ENCODE assay signal across 13 cellular contexts in the genomic region with DNA sequence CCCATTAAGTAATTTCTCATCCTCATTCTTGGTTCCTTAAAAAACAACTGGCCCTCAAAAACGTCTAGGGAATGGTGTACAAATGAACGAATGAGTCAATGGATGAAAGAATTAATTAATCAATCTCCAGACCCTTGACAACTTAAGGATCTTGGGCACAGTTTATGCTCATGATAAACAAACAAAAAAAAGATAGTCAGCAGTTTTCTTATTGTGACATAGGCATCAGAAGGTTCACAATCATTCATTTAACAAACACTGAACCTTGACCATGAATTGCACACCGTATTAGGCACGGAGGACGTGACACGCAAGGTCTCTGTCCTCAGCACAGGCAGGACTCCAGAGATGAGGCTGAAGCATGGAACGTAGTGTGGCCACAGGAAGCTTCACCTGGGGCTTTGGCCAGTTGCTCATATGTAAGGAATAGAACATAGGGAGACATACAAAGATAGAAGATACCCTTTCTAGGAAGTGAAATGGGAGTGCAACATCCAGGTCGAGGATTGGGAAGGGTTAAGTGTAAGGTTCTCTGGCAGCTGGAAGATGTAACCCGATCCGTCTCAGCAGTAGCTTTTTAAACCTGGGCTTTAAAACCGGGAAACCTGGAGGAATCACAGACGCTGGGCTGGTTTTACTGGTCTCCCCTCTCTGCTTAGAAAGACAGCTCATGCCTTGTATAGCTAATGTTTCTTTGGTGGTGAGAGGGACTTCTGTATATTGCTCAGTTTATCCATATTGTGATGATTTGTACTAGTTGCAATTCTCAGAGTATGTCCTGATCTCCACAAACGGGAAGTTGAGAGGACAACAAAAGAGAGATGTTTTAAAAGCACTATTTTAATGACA. TPM values are rescaled to one million over a fixed set of nuclear protein-coding genes. Genes with fewer than 3 reads are reported as not detected.
DNase-seq lines count a peak whose midpoint lies in the region; ATAC-seq, FAIRE-seq and TF ChIP-seq lines count a peak whose summit lies in the region.
"Had no signal": no experiment of that assay in that cellular context is flagged by ENCODE, and none has a peak within 500 bp of the region (broad histone marks: within the 10 kb centered on the region; RNA-seq: fewer than 3 reads in every experiment).

No MANE protein-coding gene starts in this region.

- H3K4me3 ChIP-seq in A549 (no peak overlapping the region), IMR-90 (ENCODE audit: insufficient read depth, low read depth, low read length) (no peak overlapping the region), adipocyte (ENCODE audit: low read length) (no peak overlapping the region), iPS-20b (ENCODE audit: low read length) (peak overlapping the region; percentile 43), ovary (no peak overlapping the region)
- H3K4me3 ChIP-seq: thoracic aorta had no signal

- TF ChIP-seq RAD21 in A549 (conservative IDR thresholded peaks at IDR 0.05 in 1 of 2, IDR thresholded peaks at IDR 0.05 in 1 of 2) = no peak
- TF ChIP-seq RAD21 in IMR-90 (IDR thresholded peaks at IDR 0.05; ENCODE audit: low read length) = no peak

- H4K20me1 ChIP-seq in IMR-90 (ENCODE audit: insufficient read depth, low read length) = no peaks in the 10 kb centered on the region

- H3K36me3 ChIP-seq in IMR-90 (ENCODE audit: control insufficient read depth, insufficient read depth, low read length) = no peaks in the 10 kb centered on the region
- H3K36me3 ChIP-seq in adipocyte (ENCODE audit: control insufficient read depth, insufficient read depth, low read length, severe bottlenecking) = no peaks in the 10 kb centered on the region
- H3K36me3 ChIP-seq in iPS-20b (ENCODE audit: insufficient read depth, low read depth, low read length) = no peaks in the 10 kb centered on the region
- H3K36me3 ChIP-seq in ovary = no peaks in the 10 kb centered on the region
- H3K36me3 ChIP-seq: thoracic aorta had no signal

- H3K23ac ChIP-seq in IMR-90 (ENCODE audit: low read depth, low read length) = no peak overlapping the region

- peak overlapping the region; percentile 43; the same call in 1 of the 2 replicates for H4K5ac ChIP-seq in IMR-90 (ENCODE audit: low read depth, low read length)

- no peak overlapping the region for H2AK9ac ChIP-seq in IMR-90 (replicated peaks; ENCODE audit: low read depth, low read length, poor library complexity)

- peak overlapping the region; percentile 60; the same call in 1 of the 2 replicates for H2AK5ac ChIP-seq in IMR-90 (ENCODE audit: low read depth, low read length)

- H4K8ac ChIP-seq in IMR-90 (ENCODE audit: low read depth in 2 of 2, low read length in 2 of 2) = peak overlapping the region in 1 of 2 experiments; percentile 26; a peak in 1 of 4 replicates

- H3K36me3 Mint-ChIP-seq in activated naive CD4-positive, alpha-beta T cell treated with anti-CD3 and anti-CD28 coated beads, Interleukin-2, amount 50 U/mL, for 72 hours = no peaks in the 10 kb centered on the region
- H3K36me3 Mint-ChIP-seq: activated naive CD8-positive, alpha-beta T cell treated with anti-CD3 and anti-CD28 coated beads for 36 hours had no signal

- no peak for DNase-seq in A549 (ENCODE audit: low read depth in 1 of 2, low spot score in 1 of 2)
- peak; percentile 52 for DNase-seq in IMR-90
- peak; percentile 20 for DNase-seq in adipocyte (ENCODE audit: low read depth)
- DNase-seq in ovary = no peak
- DNase-seq in activated naive CD4-positive, alpha-beta T cell treated with anti-CD3 and anti-CD28 coated beads, Interleukin-2, amount 50 U/mL, for 72 hours (ENCODE audit: low spot score in 2 of 2) = no peak
- DNase-seq: activated naive CD8-positive, alpha-beta T cell treated with anti-CD3 and anti-CD28 coated beads for 36 hours; GF-D8; NCI-H187 treated with DMSO at 0.1 percent for 48 hours; SHP77 had no signal

- H3K9me3 ChIP-seq in A549 (no peaks in the 10 kb centered on the region), IMR-90 (ENCODE audit: control insufficient read depth, insufficient read depth, low read length) (no peaks in the 10 kb centered on the region), adipocyte (ENCODE audit: control insufficient read depth, low read length) (no peaks in the 10 kb centered on the region), iPS-20b (ENCODE audit: insufficient read depth, low read depth, low read length) (no peaks in the 10 kb centered on the region), ovary (no peaks in the 10 kb centered on the region)
- H3K9me3 ChIP-seq: thoracic aorta had no signal

- in situ Hi-C loops in IMR-90 (cut with MboI; ENCODE audit: low sequenced_read_pairs) = no loop called here

- H3K4ac ChIP-seq in IMR-90 (ENCODE audit: low read depth, low read length) = peak overlapping the region; percentile 17

- H2BK15ac ChIP-seq in IMR-90 (ENCODE audit: low read depth, low read length) = peak overlapping the region; percentile 8; the same call in 2 of the 3 replicates

- H2BK5ac ChIP-seq in IMR-90 (ENCODE audit: low read depth, low read length, poor library complexity, severe bottlenecking) = peak overlapping the region; percentile 25

- TF ChIP-seq POLR2A in A549 (IDR thresholded peaks at IDR 0.05; ENCODE audit: low read length) = no peak
- no peak for TF ChIP-seq POLR2A in IMR-90 (IDR thresholded peaks at IDR 0.05; ENCODE audit: low read depth, low read length)
- TF ChIP-seq POLR2A in ovary (IDR thresholded peaks at IDR 0.05) = no peak

- POLR2A ChIA-PET in A549 (lab: Yijun Ruan, JAX) (no interaction called here), IMR-90 (lab: Charles Lee; ENCODE audit: unreplicated experiment) (interaction anchor here (0.5 kb wide), 1 partner anchor 9 kb away, joined by 5 read pairs; a partner anchor contains a TSS)

- TF ChIP-seq CTCF in A549 (IDR thresholded peaks at IDR 0.05) = no peak
- no peak for TF ChIP-seq CTCF in IMR-90 (conservative IDR thresholded peaks at IDR 0.05; ENCODE audit: low read depth, low read length)
- TF ChIP-seq CTCF in ovary (IDR thresholded peaks at IDR 0.05) = no peak

- intact Hi-C loops in IMR-90 (cut with micrococcal nuclease) (no loop called here), ovary (cut with DNase I) (no loop called here)

- H3K9ac ChIP-seq in IMR-90 (ENCODE audit: low read depth, low read length) (no peak overlapping the region), adipocyte (ENCODE audit: low read length) (no peak overlapping the region), iPS-20b (ENCODE audit: low read depth, low read length) (peak overlapping the region; percentile 54; the same call in 1 of the 2 replicates)

- H2AFZ ChIP-seq in IMR-90 (replicated peaks; ENCODE audit: low read length, poor library complexity) = peak overlapping the region; percentile 60

- H3K27me3 ChIP-seq in IMR-90 (ENCODE audit: control insufficient read depth, insufficient read depth, low read length) (no peaks in the 10 kb centered on the region), adipocyte (replicated peaks; ENCODE audit: control insufficient read depth, insufficient read depth, low read length) (peaks cover 31% of the 10 kb centered on the region), iPS-20b (ENCODE audit: insufficient read depth, low read length) (no peaks in the 10 kb centered on the region), ovary (no peaks in the 10 kb centered on the region)

- H3K4me2 ChIP-seq in A549 (peak overlapping the region; percentile 41), IMR-90 (ENCODE audit: low read depth, low read length) (peak overlapping the region; percentile 62; the same call in 1 of the 2 replicates)

- no peaks in the 10 kb centered on the region for H3K9me3 Mint-ChIP-seq in activated naive CD4-positive, alpha-beta T cell treated with anti-CD3 and anti-CD28 coated beads, Interleukin-2, amount 50 U/mL, for 72 hours
- H3K9me3 Mint-ChIP-seq: activated naive CD8-positive, alpha-beta T cell treated with anti-CD3 and anti-CD28 coated beads for 36 hours had no signal

- TF ChIP-seq EP300 in A549 (IDR thresholded peaks at IDR 0.05) = no peak
- no peak for TF ChIP-seq EP300 in ovary (IDR thresholded peaks at IDR 0.05)

- H4K91ac ChIP-seq in IMR-90 (ENCODE audit: insufficient read depth, low read depth, low read length) = peak overlapping the region; percentile 16; the same call in 1 of the 2 replicates

- H2BK20ac ChIP-seq in IMR-90 (ENCODE audit: low read depth, low read length) = peak overlapping the region; percentile 27; the same call in 1 of the 2 replicates

- peaks cover 4% of the 10 kb centered on the region; the same call in 1 of the 2 replicates for H3K9me1 ChIP-seq in IMR-90 (ENCODE audit: insufficient read depth, low read length)

- no peak overlapping the region for H3K56ac ChIP-seq in IMR-90 (ENCODE audit: extremely low read depth, insufficient read depth, low read length)

- peak; percentile 55 to 70; a peak in 5 of 6 replicates for ATAC-seq in A549
- ATAC-seq in IMR-90 (ENCODE audit: low read depth) = peak; percentile 75
- no peak for ATAC-seq in HG03565 (IDR thresholded peaks at IDR 0.05; ENCODE audit: unreplicated experiment)
- ATAC-seq in HG03095 (IDR thresholded peaks at IDR 0.05; ENCODE audit: unreplicated experiment) = no peak
- ATAC-seq in activated naive CD4-positive, alpha-beta T cell treated with anti-CD3 and anti-CD28 coated beads, Interleukin-2, amount 50 U/mL, for 72 hours = no peak

- H3K14ac ChIP-seq in IMR-90 (replicated peaks; ENCODE audit: low read depth, low read length) = peak overlapping the region; percentile 0; the same call in 1 of the 2 replicates

- H3K79me1 ChIP-seq in IMR-90 (ENCODE audit: low read depth in 1 of 2, low read length in 2 of 2) = no peaks in the 10 kb centered on the region

- H3K27ac ChIP-seq in A549 = peak overlapping the region in 1 of 2 experiments; percentile 23; a peak in 1 of 6 replicates
- H3K27ac ChIP-seq in IMR-90 (ENCODE audit: insufficient read depth, low read length) = 0 out of 2 replicates have a peak overlapping the region, but pooled peaks have one; percentile 6
- H3K27ac ChIP-seq in iPS-20b (ENCODE audit: low read length) = peak overlapping the region; percentile 9
- no peak overlapping the region for H3K27ac ChIP-seq in ovary
- H3K27ac ChIP-seq: thoracic aorta had no signal

- no peak overlapping the region for H3K27ac Mint-ChIP-seq in activated naive CD4-positive, alpha-beta T cell treated with anti-CD3 and anti-CD28 coated beads, Interleukin-2, amount 50 U/mL, for 72 hours
- H3K27ac Mint-ChIP-seq: activated naive CD8-positive, alpha-beta T cell treated with anti-CD3 and anti-CD28 coated beads for 36 hours had no signal

- CTCF ChIA-PET in A549 (lab: Yijun Ruan, JAX) = interaction anchor here (0.6 kb wide), 1 partner anchor 10 kb away, joined by 3 read pairs; no protein-coding TSS in a partner anchor
- CTCF ChIA-PET in IMR-90 (lab: Yijun Ruan, JAX) = interaction anchor here (1.2 kb wide), 1 partner anchor 196 kb away, joined by 3 read pairs; no protein-coding TSS in a partner anchor

- no TSS peak for BruUV-seq in IMR-90 (replicated peaks; lab: Mats Ljungman, UMichigan)

- FAIRE-seq in A549 (lab: Jason Lieb, UNC) = no peak

- dilution Hi-C loops in IMR-90 (cut with HindIII; ENCODE audit: low sequenced_read_pairs, unreplicated experiment) = no loop called here

- whole genome bisulfite sequencing in A549 (ENCODE audit: missing lambda C conversion rate) = 39% methylated on average over 13 of the region's 13 CpGs
- WGBS in IMR-90 (ENCODE audit: extremely low coverage in 2 of 2, insufficient read length in 1 of 2), 2 experiments = 25% methylated on average over 4 of the region's 13 CpGs; no CpG with 5 or more reads in 1 of the 2 experiments
- 38 to 41% (median 39%) methylated on average over 13 of the region's 13 CpGs for WGBS in ovary, 3 donors

- peak overlapping the region; percentile 67 for H3K18ac ChIP-seq in IMR-90 (ENCODE audit: low read depth, low read length)

- peaks cover 15% of the 10 kb centered on the region for H3K4me1 ChIP-seq in A549
- peaks cover 6% of the 10 kb centered on the region; the same call in 1 of the 2 replicates for H3K4me1 ChIP-seq in IMR-90 (ENCODE audit: control insufficient read depth, insufficient read depth, low read length)
- no peaks in the 10 kb centered on the region for H3K4me1 ChIP-seq in adipocyte (ENCODE audit: control insufficient read depth, insufficient read depth, low read length)
- H3K4me1 ChIP-seq in iPS-20b (ENCODE audit: insufficient read depth, low read length) = peaks cover 29% of the 10 kb centered on the region
- H3K4me1 ChIP-seq in ovary (ENCODE audit: insufficient read depth) = no peaks in the 10 kb centered on the region

- peak overlapping the region; percentile 17 for H2BK120ac ChIP-seq in IMR-90 (ENCODE audit: low read depth, low read length)

RNA-seq across cellular contexts. Expression of a gene that starts 8.9 kb away (rescaled TPM):
- polyA plus RNA-seq in A549 (2011; rRNA removed) (30.4 and 42.5 TPM in 2 replicates), A549 (2017; fragmentation: RNase III; extraction: RNeasy Plus Mini Kit Qiagen cat#74134 plus additional on column Dnase treatment) (17.6 to 24.2 TPM (median 23.8 TPM) in 3 replicates), IMR-90 (2012; rRNA removed) (211 and 235 TPM in 2 replicates), ovary (100 to 1,000 TPM in 1 of 2 donors, 10 to 100 TPM in 1; 37.7 to 117 TPM)
- 7.5 and 7.9 TPM in 2 replicates for polyA plus RNA-seq in A549 (2012; cell fraction: cytosol; rRNA removed)
- polyA plus RNA-seq in A549 (2012; cell fraction: nucleus; rRNA removed) = 13.4 and 18.1 TPM in 2 replicates
- polyA minus RNA-seq in A549 (2011; rRNA and poly(A)+ RNA removed) = 73.4 and 79.3 TPM in 2 replicates
- total RNA-seq in IMR-90 (2012; rRNA removed) (297 and 326 TPM in 2 replicates), ovary (10 to 100 TPM; 13.5 to 74.8 (median 41.8) TPM)
- polyA plus RNA-seq in IMR-90 (2012; cell fraction: cytosol; rRNA removed) = 117 and 133 TPM in 2 replicates
- polyA plus RNA-seq in IMR-90 (2012; cell fraction: nucleus; rRNA removed; ENCODE audit: low replicate concordance) = 75.2 and 176 TPM in 2 replicates
- under 1 TPM; 0.39 to 0.41 TPM for total RNA-seq in activated naive CD4-positive, alpha-beta T cell treated with anti-CD3 and anti-CD28 coated beads, Interleukin-2, amount 50 U/mL, for 72 hours

Comparison
In these comparisons a context has a peak if more than half of its experiments do, and no peak if none do; other contexts are left out.
1. ATAC-seq: peak in A549 (2 of 2) and IMR-90 (single experiment); none in HG03565 (single experiment), HG03095 (single experiment) and activated naive CD4-positive, alpha-beta T cell treated with anti-CD3 and anti-CD28 coated beads, Interleukin-2, amount 50 U/mL, for 72 hours (0 of 2).
2. DNase-seq: peak in IMR-90 (single experiment) and adipocyte (single experiment); none in A549 (0 of 2), ovary (0 of 5) and activated naive CD4-positive, alpha-beta T cell treated with anti-CD3 and anti-CD28 coated beads, Interleukin-2, amount 50 U/mL, for 72 hours (0 of 2).
3. H3K27ac ChIP-seq: peak in IMR-90 (single experiment) and iPS-20b (single experiment); none in ovary (0 of 2).
4. RNA of a gene that starts 8.9 kb away (total RNA-seq): 297 to 326 TPM in IMR-90 and 13.5 to 74.8 TPM in ovary; 0.39 to 0.41 TPM in activated naive CD4-positive, alpha-beta T cell treated with anti-CD3 and anti-CD28 coated beads, Interleukin-2, amount 50 U/mL, for 72 hours; every median in the first group is over 10 times any median in the second.